Comparison of ENCODE assay signal across 17 cellular contexts in the genomic region with DNA sequence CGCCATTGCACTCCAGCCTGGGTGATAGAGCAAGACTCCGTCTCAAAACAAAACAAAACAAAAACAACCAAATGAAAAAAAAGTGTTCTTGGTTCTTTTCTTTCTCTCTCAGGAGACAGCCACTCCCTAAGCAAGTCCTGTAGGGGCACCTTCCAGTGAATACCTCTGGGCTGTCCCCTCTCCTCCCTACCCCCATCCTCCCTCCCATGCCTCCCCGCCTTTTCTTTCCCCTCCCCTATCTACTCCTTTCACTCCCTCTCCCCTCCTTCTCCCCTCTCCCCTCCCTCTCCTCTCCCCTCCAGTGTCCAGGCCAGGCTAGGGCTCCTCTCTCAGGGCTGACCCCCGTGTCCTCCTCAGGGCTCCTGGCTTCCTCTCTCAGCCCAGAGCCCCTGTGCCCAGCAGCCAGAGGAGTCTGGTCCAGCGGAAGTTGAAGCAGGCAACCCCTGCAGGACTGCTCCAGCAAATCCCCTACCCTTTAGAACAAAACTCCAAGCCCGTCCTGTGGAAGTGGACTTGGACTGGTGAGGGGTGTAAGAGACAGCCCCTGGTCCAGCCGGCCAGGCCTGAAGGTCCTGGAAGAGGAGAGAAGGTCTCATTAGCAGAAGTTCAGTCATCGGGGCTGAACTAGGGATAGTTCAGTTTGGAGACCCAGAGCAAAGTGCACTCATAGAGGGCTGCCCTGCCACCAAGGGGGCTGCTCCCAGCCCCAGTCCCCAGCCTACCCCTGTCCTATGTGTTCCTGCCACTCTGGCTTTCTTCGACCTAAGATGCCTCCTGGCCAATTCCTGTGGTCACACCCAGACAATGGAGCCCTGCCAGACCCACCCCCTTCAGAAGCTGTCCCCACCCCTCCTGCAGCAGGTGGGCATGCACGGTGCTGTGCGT.
DNase-seq lines count a peak whose midpoint lies in the region; ATAC-seq and TF ChIP-seq lines count a peak whose summit lies in the region.
"Had no signal": no experiment of that assay in that cellular context is flagged by ENCODE, and none has a peak within 500 bp of the region (broad histone marks: within the 10 kb centered on the region; RNA-seq: fewer than 3 reads in every experiment).

No MANE protein-coding gene starts in this region.

- H4K5ac ChIP-seq in mesendoderm (ENCODE audit: low read length): no peak overlapping the region

- H3K9me3 Mint-ChIP-seq in chondrocyte (ENCODE audit: low read depth) (peaks cover 25% of the 10 kb centered on the region), nephron progenitor cell (peaks cover 23% of the 10 kb centered on the region)

- H2BK120ac ChIP-seq in neuronal stem cell (ENCODE audit: low read depth, low read length): no peak overlapping the region
- H2BK120ac ChIP-seq in mesendoderm (ENCODE audit: low read depth, low read length): no peak overlapping the region

- H3K4me3 Mint-ChIP-seq in chondrocyte (ENCODE audit: unreplicated experiment) (no peak overlapping the region), nephron progenitor cell (no peak overlapping the region)
- H3K4me3 Mint-ChIP-seq: CD4-positive, CD25-positive, alpha-beta regulatory T cell had no signal

- H3K4me2 ChIP-seq in neuronal stem cell (ENCODE audit: insufficient read depth, low read length, poor library complexity, severe bottlenecking): no peak overlapping the region
- no peak overlapping the region for H3K4me2 ChIP-seq in mesendoderm (ENCODE audit: low read length)

- no peak overlapping the region for H2AFZ ChIP-seq in neuronal stem cell (ENCODE audit: low read length)

- H3K27ac ChIP-seq in heart right ventricle: no peak overlapping the region
- no peak overlapping the region for H3K27ac ChIP-seq in neuronal stem cell (replicated peaks; ENCODE audit: low read length)
- no peak overlapping the region for H3K27ac ChIP-seq in mesendoderm (ENCODE audit: low read depth, low read length)
- H3K27ac ChIP-seq: SK-N-MC had no signal

- H3K18ac ChIP-seq in neuronal stem cell (ENCODE audit: low read length) (no peak overlapping the region), mesendoderm (ENCODE audit: low read length) (no peak overlapping the region)

- H2AK5ac ChIP-seq in neuronal stem cell (ENCODE audit: low read depth, low read length): no peak overlapping the region
- no peak overlapping the region for H2AK5ac ChIP-seq in mesendoderm (ENCODE audit: low read length)

- no peak overlapping the region for H3K27ac Mint-ChIP-seq in chondrocyte (ENCODE audit: unreplicated experiment)
- H3K27ac Mint-ChIP-seq in nephron progenitor cell: no peak overlapping the region
- H3K27ac Mint-ChIP-seq: CD4-positive, CD25-positive, alpha-beta regulatory T cell had no signal

- no peak overlapping the region for H2BK15ac ChIP-seq in neuronal stem cell (ENCODE audit: low read length)
- H2BK15ac ChIP-seq in mesendoderm (replicated peaks; ENCODE audit: low read depth): no peak overlapping the region

- no peak overlapping the region for H2BK12ac ChIP-seq in neuronal stem cell (ENCODE audit: low read length)

- H3K9ac ChIP-seq in neuronal stem cell (ENCODE audit: low read depth, low read length, poor library complexity) (peak overlapping the region; percentile 16), mesendoderm (ENCODE audit: low read length) (no peak overlapping the region)

- DNase-seq in left ventricle myocardium superior (peak; percentile 9), heart right ventricle (no peak), chondrocyte (ENCODE audit: low spot score) (peak; percentile 33), neuronal stem cell (ENCODE audit: low spot score) (no peak), mesendoderm (no peak), nephron progenitor cell (no peak)
- DNase-seq: CD4-positive, CD25-positive, alpha-beta regulatory T cell; DMS53; HCEC 1CT; KBM-7; MV-4-11; NCI-H1417; NCI-H2029 treated with DMSO at 0.1 percent for 48 hours; NCI-H510A had no signal

- 67 to 73% methylated on average over 11 of the region's 11 CpGs for WGBS in heart right ventricle, 2 donors
- no CpG with 5 or more reads among the region's 11 CpGs for WGBS in neuronal stem cell (ENCODE audit: extremely low coverage in 2 of 2, insufficient read length in 2 of 2, insufficient replicate concordance in 1 of 2), 2 donors
- WGBS in mesendoderm (ENCODE audit: extremely low coverage, insufficient coverage, low lambda C conversion rate): no CpG with 5 or more reads among the region's 11 CpGs

- H3K4me3 ChIP-seq in heart right ventricle: no peak overlapping the region
- no peak overlapping the region for H3K4me3 ChIP-seq in neuronal stem cell (ENCODE audit: low read length in 2 of 2)
- no peak overlapping the region for H3K4me3 ChIP-seq in mesendoderm (ENCODE audit: low read length)
- H3K4me3 ChIP-seq: SK-N-MC had no signal

- H3K4me1 ChIP-seq in heart right ventricle (no peaks in the 10 kb centered on the region), neuronal stem cell (ENCODE audit: control insufficient read depth in 2 of 2, insufficient read depth in 1 of 2, low read depth in 1 of 2, low read length in 2 of 2) (peaks cover 0 to 5% of the 10 kb centered on the region in 2 donors), mesendoderm (ENCODE audit: control insufficient read depth, low read depth, low read length) (no peaks in the 10 kb centered on the region)

- H3K79me2 ChIP-seq in mesendoderm (ENCODE audit: control insufficient read depth, insufficient read depth, low read length): no peaks in the 10 kb centered on the region

- H3K36me3 Mint-ChIP-seq in chondrocyte (ENCODE audit: low read depth) (peaks cover 10% of the 10 kb centered on the region), nephron progenitor cell (ENCODE audit: low read depth) (peaks cover 5% of the 10 kb centered on the region)
- H3K36me3 Mint-ChIP-seq: CD4-positive, CD25-positive, alpha-beta regulatory T cell had no signal

- H4K8ac ChIP-seq in neuronal stem cell (ENCODE audit: low read depth, low read length) (no peak overlapping the region), mesendoderm (ENCODE audit: low read depth, low read length) (no peak overlapping the region)

- H3K14ac ChIP-seq in neuronal stem cell (ENCODE audit: low read length): no peak overlapping the region

- H3K23ac ChIP-seq in neuronal stem cell (ENCODE audit: low read depth, low read length, poor library complexity) (no peak overlapping the region), mesendoderm (ENCODE audit: low read length) (no peak overlapping the region)

- peaks cover 0 to 22% (median 0%) of the 10 kb centered on the region in 7 donors for H3K27me3 ChIP-seq in heart right ventricle
- H3K27me3 ChIP-seq in neuronal stem cell (ENCODE audit: control insufficient read depth in 3 of 3, insufficient read depth in 3 of 3, low read depth in 1 of 3, low read length in 3 of 3): no peaks in the 10 kb centered on the region
- no peaks in the 10 kb centered on the region for H3K27me3 ChIP-seq in mesendoderm (ENCODE audit: insufficient read depth, low read length, poor library complexity)

- no peak for TF ChIP-seq CTCF in heart right ventricle (IDR thresholded peaks at IDR 0.05)
- no peak for TF ChIP-seq CTCF in chondrocyte (IDR thresholded peaks at IDR 0.05)
- TF ChIP-seq CTCF in nephron progenitor cell (IDR thresholded peaks at IDR 0.05): no peak

- ATAC-seq in left ventricle myocardium superior (no peak), heart right ventricle (no peak), HG02759 (IDR thresholded peaks at IDR 0.05; ENCODE audit: unreplicated experiment) (no peak)
- ATAC-seq: Panc1 had no signal

- H3K27me3 Mint-ChIP-seq in chondrocyte (ENCODE audit: low read depth) (peaks cover 20% of the 10 kb centered on the region), nephron progenitor cell (ENCODE audit: low read depth, poor library complexity) (peaks cover 4% of the 10 kb centered on the region)
- H3K27me3 Mint-ChIP-seq: CD4-positive, CD25-positive, alpha-beta regulatory T cell had no signal

- H3K9me3 ChIP-seq in heart right ventricle (peaks cover 0 to 26% (median 15%) of the 10 kb centered on the region in 11 donors), neuronal stem cell (replicated peaks in 1 of 2; ENCODE audit: control insufficient read depth in 2 of 2, insufficient read depth in 1 of 2, low read depth in 1 of 2, low read length in 2 of 2) (peaks cover 6 to 8% of the 10 kb centered on the region in 2 donors)

- no peaks in the 10 kb centered on the region for H3K79me1 ChIP-seq in neuronal stem cell (ENCODE audit: low read depth, low read length)
- no peaks in the 10 kb centered on the region for H3K79me1 ChIP-seq in mesendoderm (ENCODE audit: low read length)

- intact Hi-C loops in left ventricle myocardium superior (cut with micrococcal nuclease): no loop called here
- intact Hi-C loops in heart right ventricle (cut with DNase I): no loop called here

- no peak overlapping the region for H4K91ac ChIP-seq in neuronal stem cell (ENCODE audit: low read depth, low read length, poor library complexity)

- H2BK5ac ChIP-seq in neuronal stem cell (ENCODE audit: low read length) (no peak overlapping the region), mesendoderm (ENCODE audit: low read length) (no peak overlapping the region)

- H3K36me3 ChIP-seq in heart right ventricle (peaks cover 0 to 4% (median 0%) of the 10 kb centered on the region in 9 donors), neuronal stem cell (replicated peaks in 1 of 2; ENCODE audit: control insufficient read depth in 2 of 2, insufficient read depth in 2 of 2, low read length in 2 of 2) (no peaks in the 10 kb centered on the region), mesendoderm (ENCODE audit: control insufficient read depth, insufficient read depth, low read length) (no peaks in the 10 kb centered on the region)

- no peak overlapping the region for H3K4ac ChIP-seq in neuronal stem cell (ENCODE audit: low read length)
- no peak overlapping the region for H3K4ac ChIP-seq in mesendoderm (ENCODE audit: low read depth, low read length)

- no peaks in the 10 kb centered on the region for H3K4me1 Mint-ChIP-seq in chondrocyte (ENCODE audit: low read depth)
- no peaks in the 10 kb centered on the region for H3K4me1 Mint-ChIP-seq in nephron progenitor cell

- H3K56ac ChIP-seq in mesendoderm (ENCODE audit: low read length): no peak overlapping the region

Comparison
In these comparisons a context has a peak if more than half of its experiments do, and no peak if none do; other contexts are left out.
1. DNase-seq: peak in left ventricle myocardium superior (single experiment) and chondrocyte (single experiment); none in heart right ventricle (0 of 2), neuronal stem cell (single experiment), mesendoderm (single experiment) and nephron progenitor cell (single experiment).